Comparison of ENCODE assay signal across 15 cellular contexts in the genomic region with DNA sequence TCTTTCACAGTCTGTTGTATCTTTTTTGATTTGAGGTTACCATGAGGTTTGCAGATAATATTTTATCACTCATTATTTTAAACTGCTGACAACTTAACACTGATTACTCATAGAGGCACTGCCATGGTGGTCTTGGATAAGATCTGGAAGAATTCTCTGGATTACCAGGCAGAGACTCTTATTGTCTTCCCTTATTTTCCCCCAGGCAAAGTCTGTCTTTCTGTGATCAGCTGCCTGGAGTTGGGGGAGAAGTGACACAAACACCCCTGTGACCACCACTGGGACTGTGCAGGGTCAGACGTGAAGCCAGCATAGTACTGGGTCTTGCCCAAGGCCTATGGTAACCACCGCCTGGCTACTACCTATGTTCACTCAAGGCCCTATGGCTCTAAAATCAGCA. TPM values are rescaled to one million over a fixed set of nuclear protein-coding genes. Genes with fewer than 3 reads are reported as not detected.
A peak's percentile ranks its signal among the peaks of the same experiment; 100 is the strongest.
DNase-seq lines count a peak whose midpoint lies in the region; ATAC-seq, FAIRE-seq and TF ChIP-seq lines count a peak whose summit lies in the region.
"Had no signal": no experiment of that assay in that cellular context is flagged by ENCODE, and none has a peak within 500 bp of the region (broad histone marks: within the 10 kb centered on the region; RNA-seq: fewer than 3 reads in every experiment).

No MANE protein-coding gene starts in this region.

- H3K36me3 Mint-ChIP-seq in activated CD8-positive, alpha-beta T cell treated with anti-CD3 and anti-CD28 coated beads, Interleukin-2, amount 10 ng/mL, durations not matched to agents 7 days and 5 days (ENCODE audit: low read depth): peaks cover 60% of the 10 kb centered on the region
- H3K36me3 Mint-ChIP-seq in activated CD8-positive, alpha-beta T cell treated with anti-CD3 and anti-CD28 coated beads for 36 hours (ENCODE audit: low read depth): peaks cover 45% of the 10 kb centered on the region

- POLR2A ChIA-PET in activated CD8-positive, alpha-beta T cell treated with anti-CD3 and anti-CD28 coated beads, Interleukin-2, amount 10 ng/mL, durations not matched to agents 7 days and 5 days (lab: Charles Lee): interaction anchor here (20.7 to 20.9 kb wide), 2 partner anchors 22 to 31 kb away, joined by 1989 to 2005 read pairs; a partner anchor contains a TSS
- POLR2A ChIA-PET in activated CD8-positive, alpha-beta T cell treated with anti-CD3 and anti-CD28 coated beads for 36 hours (lab: Charles Lee): interaction anchor here (1.2 to 37.9 kb wide), 3 partner anchors 13 to 33 kb away, joined by 3 to 1862 read pairs (median 3); a partner anchor contains a TSS

- H3K27me3 ChIP-seq in left lung: no peaks in the 10 kb centered on the region
- H3K27me3 ChIP-seq in small intestine (ENCODE audit: control insufficient read depth in 2 of 2, insufficient read depth in 2 of 2, low read length in 2 of 2): no peaks in the 10 kb centered on the region
- no peaks in the 10 kb centered on the region for H3K27me3 ChIP-seq in upper lobe of right lung

- peaks cover 25% of the 10 kb centered on the region for H3K9me3 Mint-ChIP-seq in activated CD8-positive, alpha-beta T cell treated with anti-CD3 and anti-CD28 coated beads, Interleukin-2, amount 10 ng/mL, durations not matched to agents 7 days and 5 days (ENCODE audit: insufficient read depth)
- H3K9me3 Mint-ChIP-seq in activated CD8-positive, alpha-beta T cell treated with anti-CD3 and anti-CD28 coated beads for 36 hours: peaks cover 17% of the 10 kb centered on the region

- H3K4me1 ChIP-seq in left lung: peaks cover 3 to 18% of the 10 kb centered on the region in 2 donors
- H3K4me1 ChIP-seq in small intestine (ENCODE audit: control insufficient read depth in 2 of 2, insufficient read depth in 1 of 2, low read depth in 1 of 2, low read length in 1 of 2): peaks cover 0 to 7% of the 10 kb centered on the region in 2 donors
- peaks cover 8% of the 10 kb centered on the region for H3K4me1 ChIP-seq in upper lobe of right lung

- H3K36me3 ChIP-seq in left lung: no peaks in the 10 kb centered on the region
- H3K36me3 ChIP-seq in small intestine (ENCODE audit: control insufficient read depth in 2 of 2, insufficient read depth in 2 of 2, low read length in 2 of 2): no peaks in the 10 kb centered on the region
- no peaks in the 10 kb centered on the region for H3K36me3 ChIP-seq in upper lobe of right lung

- H3K4me3 ChIP-seq in left lung (no peak overlapping the region), small intestine (ENCODE audit: low read depth in 1 of 2, low read length in 2 of 2) (no peak overlapping the region), upper lobe of right lung (no peak overlapping the region)
- H3K4me3 ChIP-seq: GM23248 had no signal

- peak overlapping the region; percentile 36 for H3K27ac Mint-ChIP-seq in activated CD8-positive, alpha-beta T cell treated with anti-CD3 and anti-CD28 coated beads, Interleukin-2, amount 10 ng/mL, durations not matched to agents 7 days and 5 days
- no peak overlapping the region for H3K27ac Mint-ChIP-seq in activated CD8-positive, alpha-beta T cell treated with anti-CD3 and anti-CD28 coated beads for 36 hours
- H3K27ac Mint-ChIP-seq: CD14-positive monocyte; CD8-positive, alpha-beta memory T cell had no signal

- intact Hi-C loops in activated CD8-positive, alpha-beta T cell treated with anti-CD3 and anti-CD28 coated beads for 36 hours (cut with micrococcal nuclease): no loop called here
- intact Hi-C loops in left lung (cut with DNase I) (no loop called here), upper lobe of right lung (cut with DNase I) (no loop called here), posterior cingulate gyrus (cut with DNase I) (no loop called here)

- TF ChIP-seq CTCF in activated CD8-positive, alpha-beta T cell treated with anti-CD3 and anti-CD28 coated beads for 36 hours (IDR thresholded peaks at IDR 0.05): no peak
- TF ChIP-seq CTCF in left lung (IDR thresholded peaks at IDR 0.05) (no peak), upper lobe of right lung (IDR thresholded peaks at IDR 0.05) (no peak)

- H3K27ac ChIP-seq in left lung (peak overlapping the region; percentile 35 to 49), small intestine (ENCODE audit: low read depth in 1 of 2, low read length in 1 of 2) (peak overlapping the region; percentile 84 to 89), upper lobe of right lung (peak overlapping the region; percentile 43)
- H3K27ac ChIP-seq: 22Rv1, GM23248 had no signal

- 96 to 97% (median 97%) methylated on average over 2 of the region's 2 CpGs for WGBS in small intestine, 3 donors

- ATAC-seq in activated CD8-positive, alpha-beta T cell treated with anti-CD3 and anti-CD28 coated beads, Interleukin-2, amount 10 ng/mL, durations not matched to agents 7 days and 5 days: no peak
- ATAC-seq in activated CD8-positive, alpha-beta T cell treated with anti-CD3 and anti-CD28 coated beads for 36 hours: no peak
- ATAC-seq in left lung: no peak
- ATAC-seq in upper lobe of right lung: no peak

- no peak overlapping the region for H3K4me3 Mint-ChIP-seq in activated CD8-positive, alpha-beta T cell treated with anti-CD3 and anti-CD28 coated beads, Interleukin-2, amount 10 ng/mL, durations not matched to agents 7 days and 5 days
- no peak overlapping the region for H3K4me3 Mint-ChIP-seq in activated CD8-positive, alpha-beta T cell treated with anti-CD3 and anti-CD28 coated beads for 36 hours
- H3K4me3 Mint-ChIP-seq: CD14-positive monocyte; CD8-positive, alpha-beta memory T cell had no signal

- DNase-seq in activated CD8-positive, alpha-beta T cell treated with anti-CD3 and anti-CD28 coated beads, Interleukin-2, amount 10 ng/mL, durations not matched to agents 7 days and 5 days: no peak
- DNase-seq in activated CD8-positive, alpha-beta T cell treated with anti-CD3 and anti-CD28 coated beads for 36 hours: no peak
- DNase-seq in left lung (no peak), small intestine (no peak), upper lobe of right lung (no peak), NCI-H345 (lab: John Stamatoyannopoulos, UW) (no peak), posterior cingulate gyrus (no peak), DMS153 treated with DMSO at 0.1 percent for 48 hours (lab: John Stamatoyannopoulos, UW; ENCODE audit: unreplicated experiment) (no peak)
- DNase-seq: Caco-2; CD8-positive, alpha-beta memory T cell; DMS53; GM23248 had no signal

- no peaks in the 10 kb centered on the region for H3K27me3 Mint-ChIP-seq in activated CD8-positive, alpha-beta T cell treated with anti-CD3 and anti-CD28 coated beads, Interleukin-2, amount 10 ng/mL, durations not matched to agents 7 days and 5 days (ENCODE audit: low read depth)
- no peaks in the 10 kb centered on the region for H3K27me3 Mint-ChIP-seq in activated CD8-positive, alpha-beta T cell treated with anti-CD3 and anti-CD28 coated beads for 36 hours

- H3K9me3 ChIP-seq in left lung (peaks cover 0 to 15% of the 10 kb centered on the region in 2 donors), small intestine (ENCODE audit: control insufficient read depth, low read depth) (no peaks in the 10 kb centered on the region), upper lobe of right lung (no peaks in the 10 kb centered on the region)

- CTCF ChIA-PET in activated CD8-positive, alpha-beta T cell treated with anti-CD3 and anti-CD28 coated beads, Interleukin-2, amount 10 ng/mL, durations not matched to agents 7 days and 5 days (lab: Charles Lee): interaction anchor here (1.0 to 18.3 kb wide), 4 partner anchors 9 to 47 kb away, joined by 3 to 476 read pairs (median 6); a partner anchor contains a TSS
- CTCF ChIA-PET in activated CD8-positive, alpha-beta T cell treated with anti-CD3 and anti-CD28 coated beads for 36 hours (lab: Charles Lee): interaction anchor here (12.7 to 16.8 kb wide), 2 partner anchors 27 to 40 kb away, joined by 197 to 333 read pairs; a partner anchor contains a TSS

- peaks cover 27% of the 10 kb centered on the region for H3K4me1 Mint-ChIP-seq in activated CD8-positive, alpha-beta T cell treated with anti-CD3 and anti-CD28 coated beads, Interleukin-2, amount 10 ng/mL, durations not matched to agents 7 days and 5 days (ENCODE audit: low read depth)
- H3K4me1 Mint-ChIP-seq in activated CD8-positive, alpha-beta T cell treated with anti-CD3 and anti-CD28 coated beads for 36 hours (ENCODE audit: low read depth): peaks cover 27% of the 10 kb centered on the region

- FAIRE-seq in small intestine (lab: Jason Lieb, UNC): no peak
- FAIRE-seq: H54 had no signal

RNA-seq across cellular contexts. Expression of a gene that starts 4.7 kb away (rescaled TPM):
- 10 to 100 TPM; 27.4 to 29.6 TPM for total RNA-seq in activated CD8-positive, alpha-beta T cell treated with anti-CD3 and anti-CD28 coated beads, Interleukin-2, amount 10 ng/mL, durations not matched to agents 7 days and 5 days
- total RNA-seq in activated CD8-positive, alpha-beta T cell treated with anti-CD3 and anti-CD28 coated beads for 36 hours: 10 to 100 TPM; 16.1 to 17.8 TPM
- 1 to 10 TPM; 1.7 to 3.8 TPM for total RNA-seq in left lung
- 1 to 10 TPM; 1.5 to 6.8 (median 4.2) TPM for polyA plus RNA-seq in small intestine
- 3.7 TPM for total RNA-seq in upper lobe of right lung
- total RNA-seq: GM23248 had no signal

RNA-seq across cellular contexts. Expression of a gene that starts 4.9 kb away (rescaled TPM):
- 1,000 to 10,000 TPM; 6,300 to 6,473 TPM for total RNA-seq in activated CD8-positive, alpha-beta T cell treated with anti-CD3 and anti-CD28 coated beads, Interleukin-2, amount 10 ng/mL, durations not matched to agents 7 days and 5 days
- total RNA-seq in activated CD8-positive, alpha-beta T cell treated with anti-CD3 and anti-CD28 coated beads for 36 hours: 1,000 to 10,000 TPM; 4,476 to 4,587 TPM
- total RNA-seq in left lung (1,000 to 10,000 TPM; 4,127 to 5,072 TPM), upper lobe of right lung (4,033 TPM)
- 1,000 to 10,000 TPM; 3,206 to 5,068 (median 5,057) TPM for polyA plus RNA-seq in small intestine

RNA-seq across cellular contexts. Expression of a gene that starts 29.9 kb away (rescaled TPM):
- total RNA-seq in activated CD8-positive, alpha-beta T cell treated with anti-CD3 and anti-CD28 coated beads, Interleukin-2, amount 10 ng/mL, durations not matched to agents 7 days and 5 days: 10 to 100 TPM; 53.0 to 59.5 TPM
- 10 to 100 TPM; 59.8 to 63.5 TPM for total RNA-seq in activated CD8-positive, alpha-beta T cell treated with anti-CD3 and anti-CD28 coated beads for 36 hours
- total RNA-seq in left lung (10 to 100 TPM; 26.6 to 30.8 TPM), upper lobe of right lung (25.4 TPM)
- 10 to 100 TPM in 2 of 3 donors, 1 to 10 TPM in 1; 8.1 to 18.5 (median 12.4) TPM for polyA plus RNA-seq in small intestine

RNA-seq across cellular contexts. Expression of a gene that starts 42.9 kb away (rescaled TPM):
- total RNA-seq in activated CD8-positive, alpha-beta T cell treated with anti-CD3 and anti-CD28 coated beads, Interleukin-2, amount 10 ng/mL, durations not matched to agents 7 days and 5 days: 10 to 100 TPM; 73.8 to 75.8 TPM
- total RNA-seq in activated CD8-positive, alpha-beta T cell treated with anti-CD3 and anti-CD28 coated beads for 36 hours: 10 to 100 TPM; 68.6 to 71.5 TPM
- total RNA-seq in left lung: 10 to 100 TPM; 72.6 to 92.5 TPM
- 10 to 100 TPM; 33.5 to 34.9 (median 34.6) TPM for polyA plus RNA-seq in small intestine
- total RNA-seq in upper lobe of right lung: 97.6 TPM
